9 cellular contexts compared by ENCODE assay signal in the genomic region with DNA sequence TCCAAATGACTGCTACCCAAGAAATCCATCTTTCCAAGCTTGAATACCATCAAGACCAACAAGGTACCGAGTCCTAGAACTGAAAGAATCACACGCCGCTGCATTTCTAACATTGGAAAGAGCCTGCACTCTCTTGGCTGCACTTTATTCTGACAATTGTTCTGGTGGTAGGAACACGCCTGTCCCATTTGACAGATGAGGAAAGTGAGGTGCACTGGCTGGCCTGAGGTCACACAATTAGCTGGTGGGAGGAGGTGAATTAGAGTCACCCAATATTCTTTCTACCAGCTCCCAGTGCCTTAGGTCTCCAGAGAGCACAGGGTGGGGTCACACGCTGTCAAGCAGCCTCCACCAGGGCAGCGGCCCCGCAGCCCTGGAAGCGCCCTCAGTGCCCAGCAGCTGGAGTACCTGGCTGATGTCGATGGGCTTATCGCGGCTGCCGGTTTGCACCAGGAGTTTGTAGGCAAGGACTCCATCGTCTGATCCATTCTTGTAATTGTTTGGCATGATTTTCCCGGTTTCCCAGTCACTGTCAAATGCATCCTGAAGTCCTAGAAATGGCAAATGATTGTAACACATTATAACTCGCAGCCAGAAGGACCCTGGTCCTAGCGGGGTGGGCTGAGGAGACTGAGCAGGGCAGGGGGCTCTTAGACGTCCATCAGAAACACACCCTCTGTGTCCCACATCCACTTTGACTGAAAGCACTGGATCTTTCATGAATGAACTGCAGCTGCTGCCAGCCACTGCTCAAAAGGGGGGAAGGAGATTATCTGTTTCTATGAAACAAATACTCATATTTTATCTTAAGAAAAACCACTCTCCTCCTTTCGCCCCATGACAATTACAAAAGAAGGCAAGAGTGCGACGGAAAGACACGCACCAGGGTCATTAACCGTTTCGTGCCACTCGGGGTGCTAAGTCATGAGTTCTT. TPM values are rescaled to one million over a fixed set of nuclear protein-coding genes. Genes with fewer than 3 reads are reported as not detected.
DNase-seq lines count a peak whose midpoint lies in the region; ATAC-seq and TF ChIP-seq lines count a peak whose summit lies in the region.
"Had no signal": no experiment of that assay in that cellular context is flagged by ENCODE, and none has a peak within 500 bp of the region (broad histone marks: within the 10 kb centered on the region; RNA-seq: fewer than 3 reads in every experiment).

No MANE protein-coding gene starts in this region.

- POLR2A ChIA-PET in activated CD4-positive, alpha-beta memory T cell treated with anti-CD3 and anti-CD28 coated beads for 36 hours (lab: Charles Lee), result no interaction called here

- no peaks in the 10 kb centered on the region for H3K9me3 Mint-ChIP-seq in activated T-cell treated with anti-CD3 and anti-CD28 coated beads, Interleukin-2, amount 50 U/mL, for 4 hours
- H3K9me3 Mint-ChIP-seq in activated CD4-positive, alpha-beta memory T cell treated with anti-CD3 and anti-CD28 coated beads for 36 hours, result no peaks in the 10 kb centered on the region

- CTCF ChIA-PET in activated CD4-positive, alpha-beta memory T cell treated with anti-CD3 and anti-CD28 coated beads for 36 hours (lab: Charles Lee), result interaction anchor here (0.6 kb wide), 1 partner anchor 167 kb away, joined by 3 read pairs; no protein-coding TSS in a partner anchor

- H3K36me3 ChIP-seq in testis (ENCODE audit: low read depth, missing control alignments), result no peaks in the 10 kb centered on the region

- H3K4me1 Mint-ChIP-seq in activated T-cell treated with anti-CD3 and anti-CD28 coated beads, Interleukin-2, amount 50 U/mL, for 4 hours (ENCODE audit: low read depth), result peaks cover 32% of the 10 kb centered on the region
- H3K4me1 Mint-ChIP-seq in activated CD4-positive, alpha-beta memory T cell treated with anti-CD3 and anti-CD28 coated beads for 36 hours (ENCODE audit: low read depth), result peaks cover 24% of the 10 kb centered on the region

- peak overlapping the region; percentile 83 for H3K4me3 Mint-ChIP-seq in activated T-cell treated with anti-CD3 and anti-CD28 coated beads, Interleukin-2, amount 50 U/mL, for 4 hours
- H3K4me3 Mint-ChIP-seq in activated CD4-positive, alpha-beta memory T cell treated with anti-CD3 and anti-CD28 coated beads for 36 hours, result peak overlapping the region; percentile 75

- no peak overlapping the region for H3K4me3 ChIP-seq in testis

- peak overlapping the region; percentile 26 to 75 for H3K27ac ChIP-seq in testis
- H3K27ac ChIP-seq: C4-2B had no signal

- intact Hi-C loops in activated CD4-positive, alpha-beta memory T cell treated with anti-CD3 and anti-CD28 coated beads for 36 hours (cut with micrococcal nuclease), result loop anchor here (1.0 to 2.0 kb wide), 3 partner anchors 33 to 263 kb away; no protein-coding TSS in a partner anchor
- intact Hi-C loops in testis (cut with DNase I; ENCODE audit: low total_unique reads), result no loop called here

- no peaks in the 10 kb centered on the region for H3K27me3 ChIP-seq in testis

- H3K27me3 Mint-ChIP-seq in activated T-cell treated with anti-CD3 and anti-CD28 coated beads, Interleukin-2, amount 50 U/mL, for 4 hours (ENCODE audit: low read depth), result peaks cover 5% of the 10 kb centered on the region
- H3K27me3 Mint-ChIP-seq in activated CD4-positive, alpha-beta memory T cell treated with anti-CD3 and anti-CD28 coated beads for 36 hours, result no peaks in the 10 kb centered on the region

- peak overlapping the region; percentile 69 for H3K27ac Mint-ChIP-seq in activated CD4-positive, alpha-beta memory T cell treated with anti-CD3 and anti-CD28 coated beads for 36 hours

- WGBS in testis, 2 donors, result 65 to 69% methylated on average over 19 to 24 of the region's 24 CpGs

- H3K9me3 ChIP-seq in testis, result no peaks in the 10 kb centered on the region

- no peak for TF ChIP-seq POLR2A in testis (IDR thresholded peaks at IDR 0.05)

- peaks cover 21% of the 10 kb centered on the region for H3K4me1 ChIP-seq in testis

- ATAC-seq in activated T-cell treated with anti-CD3 and anti-CD28 coated beads, Interleukin-2, amount 50 U/mL, for 4 hours, result peak; percentile 17 to 26

- TF ChIP-seq CTCF in testis (IDR thresholded peaks at IDR 0.05), result no peak

- H3K36me3 Mint-ChIP-seq in activated T-cell treated with anti-CD3 and anti-CD28 coated beads, Interleukin-2, amount 50 U/mL, for 4 hours (ENCODE audit: insufficient read depth), result peaks cover 17% of the 10 kb centered on the region
- peaks cover 4% of the 10 kb centered on the region for H3K36me3 Mint-ChIP-seq in activated CD4-positive, alpha-beta memory T cell treated with anti-CD3 and anti-CD28 coated beads for 36 hours

- DNase-seq in activated T-cell treated with anti-CD3 and anti-CD28 coated beads, Interleukin-2, amount 50 U/mL, for 4 hours, result no peak
- no peak for DNase-seq in activated T-cell treated with anti-CD3 and anti-CD28 coated beads, Interleukin-2, amount 50 U/mL, for 1 hour
- no peak for DNase-seq in activated CD4-positive, alpha-beta memory T cell treated with anti-CD3 and anti-CD28 coated beads for 36 hours
- peak; percentile 3 for DNase-seq in iris pigment epithelial cell (ENCODE audit: low read depth)
- no peak for DNase-seq in testis
- no peak for DNase-seq in ureter (ENCODE audit: low spot score)
- DNase-seq in COLO668 (lab: John Stamatoyannopoulos, UW; ENCODE audit: unreplicated experiment), result no peak
- no peak for DNase-seq in NCI-H146 treated with DMSO at 0.1 percent for 48 hours (lab: John Stamatoyannopoulos, UW; ENCODE audit: unreplicated experiment)

RNA-seq across cellular contexts. Expression of a gene that starts 55.1 kb away (rescaled TPM):
- total RNA-seq in activated T-cell treated with anti-CD3 and anti-CD28 coated beads, Interleukin-2, amount 50 U/mL, for 4 hours, result 1 to 10 TPM; 2.5 to 6.1 (median 4.1) TPM
- total RNA-seq in activated CD4-positive, alpha-beta memory T cell treated with anti-CD3 and anti-CD28 coated beads for 36 hours, result 1 to 10 TPM; 3.9 to 6.3 TPM
- 100 to 1,000 TPM in 1 of 2 donors, 10 to 100 TPM in 1; 93.5 to 127 TPM for total RNA-seq in testis
- polyA plus RNA-seq in testis (ENCODE audit: insufficient read depth, low read depth, low replicate concordance), result 51.1 TPM
- 81.0 TPM for total RNA-seq in ureter

Comparison
In these comparisons a context has a peak if more than half of its experiments do, and no peak if none do; other contexts are left out.
1. RNA of a gene that starts 55.1 kb away (total RNA-seq): 93.5 to 127 TPM in testis and 81.0 TPM in ureter (single experiment); 3.9 to 6.3 TPM in activated CD4-positive, alpha-beta memory T cell treated with anti-CD3 and anti-CD28 coated beads for 36 hours and 2.5 to 6.1 TPM in activated T-cell treated with anti-CD3 and anti-CD28 coated beads, Interleukin-2, amount 50 U/mL, for 4 hours; every median in the first group is over 10 times any median in the second.